Comparison of ENCODE assay signal across 8 cellular contexts in the genomic region with DNA sequence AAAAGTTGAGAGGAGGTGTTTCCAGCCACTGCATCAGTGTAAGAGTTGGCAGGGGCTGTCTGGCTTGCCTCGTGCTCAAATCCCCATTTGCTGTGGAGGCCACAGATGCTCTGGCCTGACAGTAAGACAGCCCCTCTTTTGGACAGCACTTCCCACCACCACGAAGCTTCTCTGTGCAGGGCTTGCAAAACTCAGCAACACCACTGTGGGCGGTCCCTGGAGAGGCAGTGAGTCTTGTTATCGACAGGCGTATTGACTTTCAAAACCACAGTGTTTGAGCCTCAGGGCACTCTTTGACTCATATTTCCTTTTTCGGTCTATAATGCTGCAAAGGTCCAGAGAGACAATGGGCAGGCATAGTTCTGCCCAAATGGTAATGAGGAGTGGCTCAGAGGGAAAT.
DNase-seq lines count a peak whose midpoint lies in the region; ATAC-seq and TF ChIP-seq lines count a peak whose summit lies in the region.

No MANE protein-coding gene starts in this region.

- peak; percentile 39 for ATAC-seq in Right ventricle myocardium superior (ENCODE audit: poor library complexity)
- ATAC-seq in HG03095 (IDR thresholded peaks at IDR 0.05; ENCODE audit: unreplicated experiment) = peak; percentile 91
- no peak for ATAC-seq in gastroesophageal sphincter

- peaks cover 5% of the 10 kb centered on the region for H3K27me3 ChIP-seq in gastroesophageal sphincter

- peaks cover 0 to 5% (median 2%) of the 10 kb centered on the region in 7 donors for H3K9me3 Mint-ChIP-seq in CD14-positive monocyte

- H3K4me1 ChIP-seq in gastroesophageal sphincter = no peaks in the 10 kb centered on the region

- no peak overlapping the region for H3K4me3 ChIP-seq in gastroesophageal sphincter
- H3K4me3 ChIP-seq in coronary artery = no peak overlapping the region

- peak; percentile 55 for DNase-seq in Right ventricle myocardium superior
- DNase-seq in cardiac septum (ENCODE audit: low spot score) = no peak
- DNase-seq in T1000 (lab: John Stamatoyannopoulos, UW) = peak; percentile 7
- peak; percentile 78 for DNase-seq in stromal cell of bone marrow (ENCODE audit: low read depth)
- no peak for DNase-seq in CD14-positive monocyte (ENCODE audit: low spot score)
- DNase-seq in coronary artery (ENCODE audit: low spot score) = no peak

- no peak for TF ChIP-seq POLR2A in gastroesophageal sphincter (IDR thresholded peaks at IDR 0.05)

- H3K27ac Mint-ChIP-seq in CD14-positive monocyte = peak overlapping the region in 1 of 7 donors; percentile 23

- no peaks in the 10 kb centered on the region for H3K9me3 ChIP-seq in gastroesophageal sphincter

- no peaks in the 10 kb centered on the region for H3K36me3 Mint-ChIP-seq in CD14-positive monocyte

- H3K4me3 Mint-ChIP-seq in CD14-positive monocyte = no peak overlapping the region

- TF ChIP-seq CTCF in CD14-positive monocyte (IDR thresholded peaks at IDR 0.05) (no peak), gastroesophageal sphincter (IDR thresholded peaks at IDR 0.05) (no peak), coronary artery (IDR thresholded peaks at IDR 0.05) (no peak)

- TF ChIP-seq EP300 in gastroesophageal sphincter (IDR thresholded peaks at IDR 0.05) = no peak

- H3K36me3 ChIP-seq in gastroesophageal sphincter = no peaks in the 10 kb centered on the region

- H3K27ac ChIP-seq in gastroesophageal sphincter (no peak overlapping the region), coronary artery (no peak overlapping the region)

- H3K4me1 Mint-ChIP-seq in CD14-positive monocyte = peaks cover 12% of the 10 kb centered on the region

- H3K27me3 Mint-ChIP-seq in CD14-positive monocyte (ENCODE audit: low read depth in 3 of 3) = peaks cover 0 to 5% (median 2%) of the 10 kb centered on the region in 3 donors

- intact Hi-C loops in Right ventricle myocardium superior (cut with DNase I) = no loop called here
- intact Hi-C loops in cardiac septum (cut with DNase I) = no loop called here
- intact Hi-C loops in CD14-positive monocyte (cut with micrococcal nuclease) = no loop called here

- WGBS in gastroesophageal sphincter (ENCODE audit: low coverage in 1 of 2), 2 donors = 52 to 89% methylated on average over 5 of the region's 6 CpGs

Comparison
In these comparisons a context has a peak if more than half of its experiments do, and no peak if none do; other contexts are left out.
1. DNase-seq: peak in Right ventricle myocardium superior (single experiment), T1000 (single experiment) and stromal cell of bone marrow (single experiment); none in cardiac septum (single experiment), CD14-positive monocyte (single experiment) and coronary artery (single experiment).